ENCODE assay signal across 11 cellular contexts in the genomic region with DNA sequence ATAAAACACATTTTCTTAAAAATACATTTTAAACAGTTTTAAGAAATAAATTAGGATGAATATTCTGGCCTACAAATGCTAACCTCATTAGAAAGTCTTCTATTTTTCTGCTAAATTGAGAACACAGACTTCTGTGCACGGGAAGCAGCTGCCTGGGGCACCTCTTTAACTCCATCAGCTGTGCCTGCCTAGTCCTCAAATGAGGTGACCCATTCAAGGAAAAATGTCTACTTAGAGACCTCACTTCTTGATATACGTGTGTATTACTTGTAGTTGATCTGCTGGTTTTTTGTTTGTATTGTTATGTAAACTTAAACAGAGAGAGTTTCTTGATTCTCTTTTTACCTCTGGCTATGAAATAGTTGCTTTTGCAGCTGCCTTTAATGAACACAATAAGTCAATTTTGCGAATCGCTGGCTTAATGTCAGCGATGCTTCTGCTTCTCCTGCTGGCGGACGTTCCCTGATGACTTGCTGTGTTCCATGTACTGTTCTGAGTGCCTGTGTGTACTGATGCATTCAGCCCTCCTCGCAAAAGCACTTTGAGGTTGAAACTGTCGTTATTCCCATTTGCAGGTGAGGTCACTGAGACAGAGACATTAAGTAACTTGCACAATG.
DNase-seq lines count a peak whose midpoint lies in the region; ATAC-seq, FAIRE-seq and TF ChIP-seq lines count a peak whose summit lies in the region.
"Had no signal": no experiment of that assay in that cellular context is flagged by ENCODE, and none has a peak within 500 bp of the region (broad histone marks: within the 10 kb centered on the region; RNA-seq: fewer than 3 reads in every experiment).

No MANE protein-coding gene starts in this region.

- H3K56ac ChIP-seq in H1 (replicated peaks; ENCODE audit: insufficient read length, low read depth, low read length): no peak overlapping the region

- no peak overlapping the region for H3K4me3 Mint-ChIP-seq in nephron progenitor cell
- H3K4me3 Mint-ChIP-seq: CD4-positive, CD25-positive, alpha-beta regulatory T cell had no signal

- no peak overlapping the region for H2BK120ac ChIP-seq in H1 (replicated peaks; ENCODE audit: low read depth, low read length)

- WGBS in H1 (ENCODE audit: extremely low coverage in 1 of 2, insufficient coverage in 1 of 2, insufficient read length in 1 of 2, insufficient replicate concordance in 2 of 2, low coverage in 1 of 2, low lambda C conversion rate in 2 of 2, missing lambda C conversion rate in 1 of 2), 2 experiments: 90% methylated on average over 9 of the region's 9 CpGs; no CpG with 5 or more reads in 1 of the 2 experiments

- TF ChIP-seq POLR2A in H1 (IDR thresholded peaks at IDR 0.05; ENCODE audit: control extremely low read depth in 1 of 2, low read depth in 2 of 2, low read length in 2 of 2): no peak

- H2BK15ac ChIP-seq in H1 (ENCODE audit: low read length): no peak overlapping the region

- no peaks in the 10 kb centered on the region for H3K4me1 ChIP-seq in H1 (replicated peaks in 1 of 4; ENCODE audit: control insufficient read depth in 3 of 4, insufficient read depth in 4 of 4, low read length in 3 of 4)

- POLR2A ChIA-PET in H1 (lab: Charles Lee; ENCODE audit: partially characterized antibody): no interaction called here

- DNase-seq in AG20443 (ENCODE audit: low spot score) (peak; percentile 40), NCI-H1694 (lab: John Stamatoyannopoulos, UW) (peak; percentile 30), H1 (ENCODE audit: low read depth in 1 of 2, low spot score in 2 of 2) (no peak), nephron progenitor cell (no peak), KBM-7 (no peak), SKM-1 (lab: John Stamatoyannopoulos, UW; ENCODE audit: unreplicated experiment) (no peak)
- DNase-seq: CD4-positive, CD25-positive, alpha-beta regulatory T cell; NK-92 treated with Interleukin-12 subunit alpha and Interleukin-12 subunit beta, amount 100 ng/mL, for 24 hours had no signal

- peaks cover 14% of the 10 kb centered on the region for H3K9me3 Mint-ChIP-seq in nephron progenitor cell

- no peak overlapping the region for H4K91ac ChIP-seq in H1 (replicated peaks; ENCODE audit: insufficient read length, low read length)

- no peak overlapping the region for H3K9ac ChIP-seq in H1 (replicated peaks in 1 of 4; ENCODE audit: extremely low read depth in 1 of 4, low read depth in 3 of 4, low read length in 3 of 4)
- H3K9ac ChIP-seq: KMS-11 had no signal

- no peak overlapping the region for H2BK12ac ChIP-seq in H1 (ENCODE audit: low read depth, low read length)

- H3K4ac ChIP-seq in H1 (replicated peaks; ENCODE audit: insufficient read length, low read depth, low read length): no peak overlapping the region

- H3K79me2 ChIP-seq in H1 (ENCODE audit: control insufficient read depth in 1 of 2, insufficient read depth in 2 of 2, low read length in 2 of 2): no peaks in the 10 kb centered on the region

- H3K27me3 ChIP-seq in H1 (replicated peaks in 1 of 4; ENCODE audit: control insufficient read depth in 3 of 4, extremely low read depth in 1 of 4, insufficient read depth in 3 of 4, low read length in 3 of 4): no peaks in the 10 kb centered on the region

- no peak overlapping the region for H2AK5ac ChIP-seq in H1 (ENCODE audit: low read depth, low read length)

- H3K4me2 ChIP-seq in H1 (ENCODE audit: insufficient read depth in 1 of 2, low read depth in 2 of 2, low read length in 2 of 2): no peak overlapping the region
- H3K4me2 ChIP-seq: KMS-11 had no signal

- peaks cover 16% of the 10 kb centered on the region for H3K4me1 Mint-ChIP-seq in nephron progenitor cell
- H3K4me1 Mint-ChIP-seq: CD4-positive, CD25-positive, alpha-beta regulatory T cell had no signal

- TF ChIP-seq EP300 in H1 (IDR thresholded peaks at IDR 0.05; ENCODE audit: borderline replicate concordance in 1 of 2, low read depth in 2 of 2, low read length in 2 of 2): no peak

- H3K23ac ChIP-seq in H1 (ENCODE audit: insufficient read length): no peak overlapping the region

- no peaks in the 10 kb centered on the region for H3K79me1 ChIP-seq in H1 (ENCODE audit: low read depth, low read length)

- H3K36me3 Mint-ChIP-seq in nephron progenitor cell (ENCODE audit: low read depth): peaks cover 12% of the 10 kb centered on the region
- H3K36me3 Mint-ChIP-seq: CD4-positive, CD25-positive, alpha-beta regulatory T cell had no signal

- H2BK5ac ChIP-seq in H1 (ENCODE audit: low read depth, low read length): no peak overlapping the region

- H2BK20ac ChIP-seq in H1 (ENCODE audit: low read length): no peak overlapping the region

- peak; percentile 19 for FAIRE-seq in H1 (lab: Jason Lieb, UNC)

- no peak overlapping the region for H3K18ac ChIP-seq in H1 (ENCODE audit: extremely low read depth, low read length)

- no peak for TF ChIP-seq CTCF in H1 (IDR thresholded peaks at IDR 0.05; ENCODE audit: control extremely low read depth in 1 of 3, insufficient read depth in 1 of 3, low read depth in 1 of 3, low read length in 3 of 3)
- TF ChIP-seq CTCF in nephron progenitor cell (IDR thresholded peaks at IDR 0.05): no peak

- peak overlapping the region; percentile 22 for H3K27ac Mint-ChIP-seq in nephron progenitor cell
- H3K27ac Mint-ChIP-seq: CD4-positive, CD25-positive, alpha-beta regulatory T cell had no signal

- H4K5ac ChIP-seq in H1 (ENCODE audit: insufficient read length, low read depth, low read length): no peak overlapping the region

- TF ChIP-seq RAD21 in H1 (IDR thresholded peaks at IDR 0.05 in 1 of 2, conservative IDR thresholded peaks at IDR 0.05 in 1 of 2; ENCODE audit: low read depth in 2 of 2, low read length in 2 of 2): no peak

- no peaks in the 10 kb centered on the region for H3K23me2 ChIP-seq in H1 (ENCODE audit: low read depth, low read length)

- no peaks in the 10 kb centered on the region; a peak in 1 of 4 replicates for H3K9me3 ChIP-seq in H1 (ENCODE audit: insufficient read depth in 2 of 2, low read depth in 1 of 2, low read length in 1 of 2)

- in situ Hi-C loops in KBM-7 (cut with MboI; ENCODE audit: low pct_unique_long_range_greater_than_20kb, low sequenced_read_pairs): no loop called here

- no peak overlapping the region for H3K4me3 ChIP-seq in H1 (ENCODE audit: extremely low read depth in 1 of 4, insufficient read depth in 2 of 4, low read depth in 3 of 4, low read length in 4 of 4)

- no peaks in the 10 kb centered on the region for H3K36me3 ChIP-seq in H1 (ENCODE audit: control insufficient read depth in 2 of 4, insufficient read depth in 4 of 4, low read length in 3 of 4)

- ATAC-seq in GM18909 (IDR thresholded peaks at IDR 0.05; ENCODE audit: poor library complexity, unreplicated experiment): no peak
- ATAC-seq in GM19455 (IDR thresholded peaks at IDR 0.05; ENCODE audit: unreplicated experiment): no peak

- no peaks in the 10 kb centered on the region for H3K27me3 Mint-ChIP-seq in nephron progenitor cell (ENCODE audit: low read depth, poor library complexity)
- H3K27me3 Mint-ChIP-seq: CD4-positive, CD25-positive, alpha-beta regulatory T cell had no signal

- H3K27ac ChIP-seq in H1 (ENCODE audit: low read depth, low read length): no peak overlapping the region
- H3K27ac ChIP-seq: KMS-11 had no signal

- no peak overlapping the region for H2AFZ ChIP-seq in H1 (ENCODE audit: low read length)

- H4K20me1 ChIP-seq in H1 (replicated peaks in 1 of 2; ENCODE audit: control insufficient read depth in 1 of 2, insufficient read depth in 2 of 2, low read length in 2 of 2): no peaks in the 10 kb centered on the region

- no peak overlapping the region for H3K14ac ChIP-seq in H1 (ENCODE audit: insufficient read length)

- no peak overlapping the region for H4K8ac ChIP-seq in H1 (ENCODE audit: extremely low read depth, insufficient read depth, low read length)

- CTCF ChIA-PET in H1 (lab: Charles Lee; ENCODE audit: partially characterized antibody): interaction anchor here (1.9 kb wide), 1 partner anchor 26 kb away, joined by 5 read pairs; no protein-coding TSS in a partner anchor

TF ChIP-seq in H1, 55 proteins besides CTCF, POLR2A, EP300 and RAD21:
- TF ChIP-seq RXRA (IDR thresholded peaks at IDR 0.05; ENCODE audit: insufficient read depth, low read depth, low read length) (no peak), ZNF274 (IDR thresholded peaks at IDR 0.05; ENCODE audit: borderline replicate concordance, extremely low read depth, low read length) (no peak), TBP (IDR thresholded peaks at IDR 0.05; ENCODE audit: low read depth, low read length) (no peak), JUN (IDR thresholded peaks at IDR 0.05; ENCODE audit: low read depth, low read length) (no peak), FOSL1 (IDR thresholded peaks at IDR 0.05; ENCODE audit: insufficient read depth, low read depth, low read length) (no peak), BACH1 (IDR thresholded peaks at IDR 0.05; ENCODE audit: low read length) (no peak), NRF1 (IDR thresholded peaks at IDR 0.05; ENCODE audit: low read depth, low read length) (no peak), MAFK (IDR thresholded peaks at IDR 0.05; ENCODE audit: low read depth, low read length) (no peak), EGR1 (IDR thresholded peaks at IDR 0.05; ENCODE audit: borderline replicate concordance, low read depth, low read length) (no peak)
- TF ChIP-seq, protein P1, sequence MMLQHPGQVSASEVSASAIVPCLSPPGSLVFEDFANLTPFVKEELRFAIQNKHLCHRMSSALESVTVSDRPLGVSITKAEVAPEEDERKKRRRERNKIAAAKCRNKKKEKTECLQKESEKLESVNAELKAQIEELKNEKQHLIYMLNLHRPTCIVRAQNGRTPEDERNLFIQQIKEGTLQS (IDR thresholded peaks at IDR 0.05; ENCODE audit: insufficient read depth, low read depth, low read length): no peak
- TF ChIP-seq, protein P2, sequence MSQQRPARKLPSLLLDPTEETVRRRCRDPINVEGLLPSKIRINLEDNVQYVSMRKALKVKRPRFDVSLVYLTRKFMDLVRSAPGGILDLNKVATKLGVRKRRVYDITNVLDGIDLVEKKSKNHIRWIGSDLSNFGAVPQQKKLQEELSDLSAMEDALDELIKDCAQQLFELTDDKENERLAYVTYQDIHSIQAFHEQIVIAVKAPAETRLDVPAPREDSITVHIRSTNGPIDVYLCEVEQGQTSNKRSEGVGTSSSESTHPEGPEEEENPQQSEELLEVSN (IDR thresholded peaks at IDR 0.05): no peak

Comparison
In these comparisons a context has a peak if more than half of its experiments do, and no peak if none do; other contexts are left out.
1. DNase-seq: peak in AG20443 (single experiment) and NCI-H1694 (single experiment); none in H1 (0 of 2), nephron progenitor cell (single experiment), KBM-7 (single experiment) and SKM-1 (single experiment).